10 cellular contexts compared by ENCODE assay signal in genomic region chr2:54755641-54756326, GRCh38. TPM values are rescaled to one million over a fixed set of nuclear protein-coding genes. Genes with fewer than 3 reads are reported as not detected.
DNase-seq lines count a peak whose midpoint lies in the region; ATAC-seq and TF ChIP-seq lines count a peak whose summit lies in the region.
"Had no signal": no experiment of that assay in that cellular context is flagged by ENCODE, and none has a peak within 500 bp of the region (broad histone marks: within the 10 kb centered on the region; RNA-seq: fewer than 3 reads in every experiment).

No MANE protein-coding gene starts in this region.

- H3K9me3 Mint-ChIP-seq in CD14-positive monocyte = peaks cover 0 to 5% (median 0%) of the 10 kb centered on the region in 7 donors
- H3K9me3 Mint-ChIP-seq: endodermal cell had no signal

- H3K27me3 Mint-ChIP-seq in CD14-positive monocyte (ENCODE audit: low read depth in 3 of 3) = peaks cover 0 to 1% (median 1%) of the 10 kb centered on the region in 3 donors

- H3K4me1 Mint-ChIP-seq in CD14-positive monocyte = peaks cover 7% of the 10 kb centered on the region

- TF ChIP-seq CTCF in GM13976 (IDR thresholded peaks at IDR 0.05; ENCODE audit: borderline replicate concordance, control extremely low read depth, extremely low read depth, insufficient read depth, missing control alignments) = peak; percentile 35
- no peak for TF ChIP-seq CTCF in GM20000 (IDR thresholded peaks at IDR 0.05; ENCODE audit: extremely low read depth, missing control alignments)
- peak in 3 of 56 donors; percentile 13 to 32 (median 23) for TF ChIP-seq CTCF in dorsolateral prefrontal cortex (IDR thresholded peaks at IDR 0.05 in 54 of 56, conservative IDR thresholded peaks at IDR 0.05 in 2 of 56; ENCODE audit: low read depth in 1 of 56, partially characterized antibody in 56 of 56)
- no peak for TF ChIP-seq CTCF in osteoblast (IDR thresholded peaks at IDR 0.05; ENCODE audit: extremely low read depth, low read depth, low read length)
- TF ChIP-seq CTCF in CD14-positive monocyte (IDR thresholded peaks at IDR 0.05) = no peak

- no peaks in the 10 kb centered on the region for H3K27me3 ChIP-seq in dorsolateral prefrontal cortex
- H3K27me3 ChIP-seq in osteoblast (ENCODE audit: insufficient read depth, low read length) = no peaks in the 10 kb centered on the region

- H2AFZ ChIP-seq in osteoblast (ENCODE audit: low read length) = no peak overlapping the region

- H3K4me3 ChIP-seq in dorsolateral prefrontal cortex = no peak overlapping the region
- H3K4me3 ChIP-seq in osteoblast (ENCODE audit: insufficient read depth, low read length) = no peak overlapping the region

- no peak overlapping the region for H3K27ac Mint-ChIP-seq in CD14-positive monocyte
- H3K27ac Mint-ChIP-seq: endodermal cell had no signal

- H3K27ac ChIP-seq in dorsolateral prefrontal cortex = no peak overlapping the region
- H3K27ac ChIP-seq in osteoblast (ENCODE audit: low read depth, low read length) = no peak overlapping the region

- DNase-seq in GM13976 (ENCODE audit: low spot score) (no peak), GM20000 (ENCODE audit: low spot score) (peak; percentile 8), RPMI8226 (peak; percentile 80), dorsolateral prefrontal cortex (no peak), amygdala (lab: John Stamatoyannopoulos, UW) (no peak), osteoblast (ENCODE audit: insufficient read length, low spot score, missing footprints) (no peak), CD14-positive monocyte (ENCODE audit: low spot score) (no peak)
- DNase-seq: activated CD8-positive, alpha-beta memory T cell treated with anti-CD3 and anti-CD28 coated beads, Interleukin-2, amount 50 U/mL, for 48 hours; endodermal cell had no signal

- no peaks in the 10 kb centered on the region for H3K79me2 ChIP-seq in osteoblast (ENCODE audit: insufficient read depth, low read length)

- ATAC-seq in HG03135 (IDR thresholded peaks at IDR 0.05; ENCODE audit: unreplicated experiment) = peak; percentile 65

- no peaks in the 10 kb centered on the region for H3K9me3 ChIP-seq in osteoblast (ENCODE audit: low read depth, low read length)

- H4K20me1 ChIP-seq in osteoblast (ENCODE audit: insufficient read depth, low read length) = no peaks in the 10 kb centered on the region

- intact Hi-C loops in dorsolateral prefrontal cortex (cut with DNase I) (no loop called here), CD14-positive monocyte (cut with micrococcal nuclease) (no loop called here)

- no peaks in the 10 kb centered on the region for H3K36me3 Mint-ChIP-seq in CD14-positive monocyte

- H3K4me2 ChIP-seq in osteoblast (ENCODE audit: insufficient read depth, low read length) = no peak overlapping the region

- in situ Hi-C loops in GM13976 (cut with MboI; ENCODE audit: low sequenced_read_pairs, unreplicated experiment) = no loop called here

- H3K4me1 ChIP-seq in osteoblast (ENCODE audit: insufficient read depth, low read length) = peaks cover 9% of the 10 kb centered on the region

- no peaks in the 10 kb centered on the region for H3K36me3 ChIP-seq in osteoblast (ENCODE audit: insufficient read depth, low read length)

- no peak overlapping the region for H3K4me3 Mint-ChIP-seq in CD14-positive monocyte
- H3K4me3 Mint-ChIP-seq: endodermal cell had no signal

RNA-seq across cellular contexts. Expression of gene EML6, which starts 32.3 kb away (rescaled TPM):
- total RNA-seq in dorsolateral prefrontal cortex (10 to 100 TPM; 19.0 to 50.3 (median 33.2) TPM), osteoblast (0.29 and 1.1 TPM in 2 replicates)
- polyA plus RNA-seq in CD14-positive monocyte = not detected

Comparison
In these comparisons a context has a peak if more than half of its experiments do, and no peak if none do; other contexts are left out.
1. DNase-seq: peak in GM20000 (single experiment) and RPMI8226 (single experiment); none in GM13976 (single experiment), dorsolateral prefrontal cortex (0 of 10), amygdala (0 of 56), osteoblast (single experiment) and CD14-positive monocyte (single experiment).